ENCODE assay signal across 25 cellular contexts in the genomic region with DNA sequence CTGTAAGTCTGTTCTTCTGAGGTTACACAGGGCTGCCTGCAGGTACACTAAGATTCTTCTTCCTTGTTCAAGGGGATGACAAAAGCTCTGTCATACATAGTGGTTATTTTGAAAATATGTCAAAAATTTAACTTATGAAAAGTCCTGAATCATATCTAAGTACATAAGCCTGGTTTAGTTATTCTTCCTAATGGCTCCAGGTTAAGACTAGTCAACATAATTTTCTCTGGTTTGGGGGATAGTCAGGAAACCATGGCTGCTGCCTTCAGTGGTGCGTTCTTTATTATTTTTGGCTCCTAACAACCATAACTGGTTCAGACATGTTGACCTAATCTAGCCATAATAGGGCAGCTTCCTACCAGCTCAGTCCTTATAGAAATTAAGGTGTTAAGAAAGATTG.
"Had no signal": no experiment of that assay in that cellular context is flagged by ENCODE, and none has a peak within 500 bp of the region (broad histone marks: within the 10 kb centered on the region; RNA-seq: fewer than 3 reads in every experiment).

No MANE protein-coding gene starts in this region.

- H3K4me3 Mint-ChIP-seq: activated T-cell treated with anti-CD3 and anti-CD28 coated beads, Interleukin-2, amount 50 U/mL, for 72 hours; brain; immature natural killer cell; natural killer cell treated with Interleukin-12 subunit alpha and Interleukin-12 subunit beta and Interleukin-15 and Interleukin-18, amount 100 ng/mL, for 72 hours had no signal

- H3K36me3 Mint-ChIP-seq: activated naive CD4-positive, alpha-beta T cell treated with anti-CD3 and anti-CD28 coated beads, Interleukin-2, amount 50 U/mL, for 72 hours; brain; immature natural killer cell; natural killer cell treated with Interleukin-12 subunit alpha and Interleukin-12 subunit beta and Interleukin-15 and Interleukin-18, amount 100 ng/mL, for 72 hours had no signal

- H3K4me1 ChIP-seq: gastroesophageal sphincter, left lung, lower lobe of right lung, right atrium auricular region, suprapubic skin had no signal

- H3K27me3 ChIP-seq: gastroesophageal sphincter, heart left ventricle, left lung, right atrium auricular region, suprapubic skin, tibial artery had no signal

- H3K36me3 ChIP-seq: gastroesophageal sphincter, heart left ventricle, left lung, lower lobe of right lung, right atrium auricular region, suprapubic skin, tibial artery had no signal

- H3K27ac ChIP-seq: gastroesophageal sphincter, heart left ventricle, left lung, lower lobe of right lung, right atrium auricular region, suprapubic skin, tibial artery, VCaP had no signal

- H3K4me1 Mint-ChIP-seq: immature natural killer cell had no signal

- H3K27ac Mint-ChIP-seq: activated naive CD4-positive, alpha-beta T cell treated with anti-CD3 and anti-CD28 coated beads, Interleukin-2, amount 50 U/mL, for 72 hours; activated T-cell treated with anti-CD3 and anti-CD28 coated beads, Interleukin-2, amount 50 U/mL, for 72 hours; brain; immature natural killer cell; natural killer cell treated with Interleukin-12 subunit alpha and Interleukin-12 subunit beta and Interleukin-15 and Interleukin-18, amount 100 ng/mL, for 72 hours had no signal

- H3K27me3 Mint-ChIP-seq: brain had no signal

- H3K4me3 ChIP-seq: gastroesophageal sphincter, heart left ventricle, left lung, lower lobe of right lung, mucosa of descending colon, right atrium auricular region, suprapubic skin, tibial artery had no signal

- DNase-seq: activated CD4-positive, alpha-beta T cell treated with anti-CD3 and anti-CD28 coated beads for 4 hours; activated CD4-positive, alpha-beta T cell treated with anti-CD3 and anti-CD28 coated beads, Interleukin-2, amount 50 U/mL, for 4 hours; activated naive CD4-positive, alpha-beta T cell; activated T-cell treated with anti-CD3 and anti-CD28 coated beads for 4 hours; activated T-cell treated with anti-CD3 and anti-CD28 coated beads, Interleukin-2, amount 50 U/mL, for 72 hours; caudate nucleus; cortex of kidney; heart left ventricle; hypothalamus; immature natural killer cell; kidney glomerular epithelial cell; left lung; lower lobe of right lung; mucosa of descending colon; stimulated activated CD4-positive, alpha-beta T cell treated with anti-CD3 and anti-CD28 coated beads, Interleukin-15, amount 100 ng/mL, for 24 hours; stimulated activated CD4-positive, alpha-beta T cell treated with anti-CD3 and anti-CD28 coated beads, Interleukin-2, amount 100 ng/mL, for 24 hours; stimulated activated naive CD4-positive, alpha-beta T cell; tibial artery had no signal

- H3K9me3 Mint-ChIP-seq: activated T-cell treated with anti-CD3 and anti-CD28 coated beads, Interleukin-2, amount 50 U/mL, for 72 hours; immature natural killer cell had no signal

- H3K9me3 ChIP-seq: gastroesophageal sphincter, heart left ventricle, left lung, lower lobe of right lung, mucosa of descending colon, right atrium auricular region, suprapubic skin, tibial artery had no signal
